In genomic region chr11:70466596-70466995, GRCh38 we compare ENCODE assay signal across 26 cellular contexts.
"Had no signal": no experiment of that assay in that cellular context is flagged by ENCODE, and none has a peak within 500 bp of the region (broad histone marks: within the 10 kb centered on the region; RNA-seq: fewer than 3 reads in every experiment).

No MANE protein-coding gene starts in this region.

- H3K4me1 ChIP-seq: adrenal gland, ascending aorta, parathyroid adenoma had no signal

- H3K27me3 Mint-ChIP-seq: brain had no signal

- ATAC-seq: activated CD4-positive, CD25-positive, alpha-beta regulatory T cell treated with anti-CD3 and anti-CD28 coated beads, Interleukin-2, amount 50 U/mL, for 24 hours; right cardiac atrium had no signal

- DNase-seq: activated CD8-positive, alpha-beta memory T cell treated with anti-CD3 and anti-CD28 coated beads, Interleukin-2, amount 50 U/mL, for 4 hours; activated effector memory CD4-positive, alpha-beta T cell treated with anti-CD3 and anti-CD28 coated beads, Interleukin-2, amount 50 U/mL, for 16 hours; activated naive CD8-positive, alpha-beta T cell treated with anti-CD3 and anti-CD28 coated beads for 36 hours; activated T-cell treated with anti-CD3 and anti-CD28 coated beads, Interleukin-2, amount 50 U/mL, for 1 hour; adrenal gland; foreskin fibroblast; heart right ventricle; left ventricle myocardium inferior; naive B cell; nucleus accumbens; stimulated activated naive CD4-positive, alpha-beta T cell treated with Interleukin-2 at 50 U/mL for 16 hours; SW 1271; T-helper 9 cell had no signal

- H3K27ac Mint-ChIP-seq: activated CD4-positive, alpha-beta memory T cell treated with anti-CD3 and anti-CD28 coated beads for 36 hours; activated naive CD4-positive, alpha-beta T cell treated with anti-CD3 and anti-CD28 coated beads for 36 hours; activated naive CD8-positive, alpha-beta T cell treated with anti-CD3 and anti-CD28 coated beads for 36 hours; activated T-helper 1 cell treated with anti-CD3 and anti-CD28 coated beads, Interleukin-12 subunit alpha, Interleukin-12 subunit beta, Interleukin-2, Interleukin-4 antibody, amounts not matched to agents 30 ng/mL and 10 ng/mL and 1 ng/mL, durations not matched to agents 14 hours and 24 hours and 36 hours; naive B cell; nephron progenitor cell; T-helper 1 cell treated with Interleukin-12 subunit alpha and Interleukin-12 subunit beta and Interleukin-4 antibody, amounts not matched to agents 30 μg/mL and 1 μg/mL, for 36 hours had no signal

- H3K9me3 ChIP-seq: adrenal gland, ascending aorta, heart right ventricle, left ventricle myocardium inferior, tibial nerve had no signal

- H3K9me3 Mint-ChIP-seq: activated CD4-positive, alpha-beta memory T cell treated with anti-CD3 and anti-CD28 coated beads for 36 hours; activated naive CD4-positive, alpha-beta T cell treated with anti-CD3 and anti-CD28 coated beads for 36 hours; activated naive CD8-positive, alpha-beta T cell treated with anti-CD3 and anti-CD28 coated beads for 36 hours; activated T-helper 1 cell treated with anti-CD3 and anti-CD28 coated beads, Interleukin-12 subunit alpha, Interleukin-12 subunit beta, Interleukin-2, Interleukin-4 antibody, amounts not matched to agents 30 ng/mL and 10 ng/mL and 1 ng/mL, durations not matched to agents 14 hours and 24 hours and 36 hours; brain; nephron progenitor cell; T-helper 1 cell treated with Interleukin-12 subunit alpha and Interleukin-12 subunit beta and Interleukin-4 antibody, amounts not matched to agents 30 μg/mL and 1 μg/mL, for 36 hours had no signal

- H3K27me3 ChIP-seq: adrenal gland, ascending aorta, cardiac muscle cell, tibial nerve had no signal

- H3K27ac ChIP-seq: adrenal gland, ascending aorta, cardiac muscle cell, heart right ventricle, left ventricle myocardium inferior, parathyroid adenoma, tibial nerve, VCaP had no signal

- H3K36me3 Mint-ChIP-seq: activated CD4-positive, alpha-beta memory T cell treated with anti-CD3 and anti-CD28 coated beads for 36 hours; activated naive CD8-positive, alpha-beta T cell treated with anti-CD3 and anti-CD28 coated beads for 36 hours; naive B cell had no signal

- H3K4me3 ChIP-seq: adrenal gland, ascending aorta, cardiac muscle cell, heart right ventricle, left ventricle myocardium inferior, tibial nerve had no signal

- H3K9ac ChIP-seq: parathyroid adenoma had no signal

- H3K36me3 ChIP-seq: adrenal gland, ascending aorta, cardiac muscle cell, heart right ventricle, left ventricle myocardium inferior, tibial nerve had no signal

- H3K4me3 Mint-ChIP-seq: activated CD4-positive, alpha-beta memory T cell treated with anti-CD3 and anti-CD28 coated beads for 36 hours; activated naive CD4-positive, alpha-beta T cell treated with anti-CD3 and anti-CD28 coated beads for 36 hours; activated naive CD8-positive, alpha-beta T cell treated with anti-CD3 and anti-CD28 coated beads for 36 hours; activated T-helper 1 cell treated with anti-CD3 and anti-CD28 coated beads, Interleukin-12 subunit alpha, Interleukin-12 subunit beta, Interleukin-2, Interleukin-4 antibody, amounts not matched to agents 30 ng/mL and 10 ng/mL and 1 ng/mL, durations not matched to agents 14 hours and 24 hours and 36 hours; nephron progenitor cell; T-helper 1 cell treated with Interleukin-12 subunit alpha and Interleukin-12 subunit beta and Interleukin-4 antibody, amounts not matched to agents 30 μg/mL and 1 μg/mL, for 36 hours had no signal
